Comparison of ENCODE assay signal across 13 cellular contexts in the genomic region with DNA sequence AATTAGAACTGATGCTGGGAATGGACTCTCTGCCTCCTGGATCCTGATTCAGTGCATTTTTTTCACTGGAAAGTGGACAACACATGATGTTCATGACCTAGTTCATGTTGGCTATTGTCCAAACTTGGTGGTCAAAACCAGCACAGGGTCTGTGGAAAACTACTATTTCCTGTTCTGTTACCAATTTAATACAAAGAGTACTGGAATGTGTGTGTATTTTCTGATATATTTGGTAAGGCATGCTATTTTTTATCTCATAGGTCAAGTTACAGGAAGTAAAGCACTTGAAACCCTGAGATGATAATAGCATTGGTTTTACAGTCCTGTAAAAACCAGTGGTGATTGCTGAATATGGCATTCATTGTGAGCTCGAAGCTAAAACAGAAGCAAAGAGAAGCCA.
DNase-seq lines count a peak whose midpoint lies in the region; FAIRE-seq and TF ChIP-seq lines count a peak whose summit lies in the region.
"Had no signal": no experiment of that assay in that cellular context is flagged by ENCODE, and none has a peak within 500 bp of the region (broad histone marks: within the 10 kb centered on the region; RNA-seq: fewer than 3 reads in every experiment).

No MANE protein-coding gene starts in this region.

- no peak overlapping the region for H3K4me2 ChIP-seq in neural progenitor cell

- H3K4me1 ChIP-seq in small intestine (ENCODE audit: control insufficient read depth in 2 of 2, insufficient read depth in 1 of 2, low read depth in 1 of 2, low read length in 1 of 2) (no peaks in the 10 kb centered on the region), neural progenitor cell (no peaks in the 10 kb centered on the region)

- no peak overlapping the region for H3K4me3 Mint-ChIP-seq in neural progenitor cell

- H3K4me3 ChIP-seq in fibroblast of the aortic adventitia (ENCODE audit: low read depth, low read length) (no peak overlapping the region), small intestine (ENCODE audit: low read depth in 1 of 2, low read length in 2 of 2) (no peak overlapping the region), neural progenitor cell (no peak overlapping the region)
- H3K4me3 ChIP-seq: BLaER1 treated with 17β-estradiol and CSF1 and Interleukin-3, amounts not matched to agents 10 nM and 100 nM; lung had no signal

- H3F3A ChIP-seq in neural progenitor cell (ENCODE audit: low read depth), result no peaks in the 10 kb centered on the region

- no peaks in the 10 kb centered on the region for H3K36me3 Mint-ChIP-seq in neural progenitor cell

- H4K20me1 ChIP-seq in neural progenitor cell (ENCODE audit: low read depth), result no peaks in the 10 kb centered on the region
- H4K20me1 ChIP-seq: BLaER1 treated with 17β-estradiol and CSF1 and Interleukin-3, amounts not matched to agents 10 nM and 100 nM had no signal

- no peak for FAIRE-seq in small intestine (lab: Jason Lieb, UNC)
- FAIRE-seq: bronchial epithelial cell had no signal

- no peak overlapping the region for H3K9ac ChIP-seq in neural progenitor cell
- H3K9ac ChIP-seq: BLaER1 treated with 17β-estradiol and CSF1 and Interleukin-3, amounts not matched to agents 10 nM and 100 nM had no signal

- 43 to 64% (median 46%) methylated on average over 1 of the region's 1 CpG for WGBS in small intestine, 3 donors

- H3K27me3 ChIP-seq in small intestine (ENCODE audit: control insufficient read depth in 2 of 2, insufficient read depth in 2 of 2, low read length in 2 of 2), result no peaks in the 10 kb centered on the region
- no peaks in the 10 kb centered on the region for H3K27me3 ChIP-seq in neural progenitor cell
- H3K27me3 ChIP-seq: BLaER1 treated with 17β-estradiol and CSF1 and Interleukin-3, amounts not matched to agents 10 nM and 100 nM had no signal

- H3K9me3 ChIP-seq in small intestine (ENCODE audit: control insufficient read depth, low read depth), result no peaks in the 10 kb centered on the region
- H3K9me3 ChIP-seq in neural progenitor cell (ENCODE audit: low read depth), result no peaks in the 10 kb centered on the region
- H3K9me3 ChIP-seq: BLaER1 treated with 17β-estradiol and CSF1 and Interleukin-3, amounts not matched to agents 10 nM and 100 nM had no signal

- in situ Hi-C loops in KBM-7 (cut with MboI; ENCODE audit: low pct_unique_long_range_greater_than_20kb, low sequenced_read_pairs), result no loop called here

- no peak overlapping the region for H3K27ac ChIP-seq in small intestine (ENCODE audit: low read depth in 1 of 2, low read length in 1 of 2)
- H3K27ac ChIP-seq in neural progenitor cell, result no peak overlapping the region
- H3K27ac ChIP-seq: BLaER1 treated with 17β-estradiol and CSF1 and Interleukin-3, amounts not matched to agents 10 nM and 100 nM had no signal

- DNase-seq in A172 (ENCODE audit: low spot score), result peak; percentile 50
- peak; percentile 33 for DNase-seq in H4 (ENCODE audit: low spot score)
- peak; percentile 51 for DNase-seq in RPMI7951 (ENCODE audit: low read depth)
- peak; percentile 72 for DNase-seq in fibroblast of the aortic adventitia (ENCODE audit: low read depth)
- DNase-seq in KBM-7, result no peak
- DNase-seq in DMS79 treated with DMSO at 0.1 percent for 48 hours (lab: John Stamatoyannopoulos, UW), result no peak
- DNase-seq in small intestine, result no peak
- DNase-seq in neural progenitor cell (ENCODE audit: low spot score), result no peak
- DNase-seq: activated CD8-positive, alpha-beta memory T cell treated with anti-CD3 and anti-CD28 coated beads, Interleukin-2, amount 50 U/mL, for 48 hours; NCI-H1436 treated with DMSO at 0.1 percent for 48 hours had no signal

- no peaks in the 10 kb centered on the region for H3K4me1 Mint-ChIP-seq in neural progenitor cell

- H3K9me3 Mint-ChIP-seq in neural progenitor cell, result no peaks in the 10 kb centered on the region

- H3K79me2 ChIP-seq in neural progenitor cell (ENCODE audit: low read depth), result no peaks in the 10 kb centered on the region

- no peaks in the 10 kb centered on the region for H3K27me3 Mint-ChIP-seq in neural progenitor cell (ENCODE audit: insufficient read depth, low read depth)

- H3K36me3 ChIP-seq in small intestine (ENCODE audit: control insufficient read depth in 2 of 2, insufficient read depth in 2 of 2, low read length in 2 of 2), result no peaks in the 10 kb centered on the region
- no peaks in the 10 kb centered on the region for H3K36me3 ChIP-seq in neural progenitor cell
- H3K36me3 ChIP-seq: BLaER1 treated with 17β-estradiol and CSF1 and Interleukin-3, amounts not matched to agents 10 nM and 100 nM had no signal

- H3K27ac Mint-ChIP-seq in neural progenitor cell, result no peak overlapping the region

- TF ChIP-seq CTCF in fibroblast of the aortic adventitia (IDR thresholded peaks at IDR 0.05; ENCODE audit: insufficient read depth, low read length) (no peak), neural progenitor cell (IDR thresholded peaks at IDR 0.05) (no peak)

- H2AFZ ChIP-seq in neural progenitor cell (replicated peaks), result no peak overlapping the region

Comparison
In these comparisons a context has a peak if more than half of its experiments do, and no peak if none do; other contexts are left out.
1. DNase-seq: peak in A172 (single experiment), H4 (single experiment), RPMI7951 (single experiment) and fibroblast of the aortic adventitia (single experiment); none in KBM-7 (single experiment), DMS79 treated with DMSO at 0.1 percent for 48 hours (single experiment), small intestine (single experiment) and neural progenitor cell (single experiment).